ENCODE assay signal across 1 cellular context in the genomic region with DNA sequence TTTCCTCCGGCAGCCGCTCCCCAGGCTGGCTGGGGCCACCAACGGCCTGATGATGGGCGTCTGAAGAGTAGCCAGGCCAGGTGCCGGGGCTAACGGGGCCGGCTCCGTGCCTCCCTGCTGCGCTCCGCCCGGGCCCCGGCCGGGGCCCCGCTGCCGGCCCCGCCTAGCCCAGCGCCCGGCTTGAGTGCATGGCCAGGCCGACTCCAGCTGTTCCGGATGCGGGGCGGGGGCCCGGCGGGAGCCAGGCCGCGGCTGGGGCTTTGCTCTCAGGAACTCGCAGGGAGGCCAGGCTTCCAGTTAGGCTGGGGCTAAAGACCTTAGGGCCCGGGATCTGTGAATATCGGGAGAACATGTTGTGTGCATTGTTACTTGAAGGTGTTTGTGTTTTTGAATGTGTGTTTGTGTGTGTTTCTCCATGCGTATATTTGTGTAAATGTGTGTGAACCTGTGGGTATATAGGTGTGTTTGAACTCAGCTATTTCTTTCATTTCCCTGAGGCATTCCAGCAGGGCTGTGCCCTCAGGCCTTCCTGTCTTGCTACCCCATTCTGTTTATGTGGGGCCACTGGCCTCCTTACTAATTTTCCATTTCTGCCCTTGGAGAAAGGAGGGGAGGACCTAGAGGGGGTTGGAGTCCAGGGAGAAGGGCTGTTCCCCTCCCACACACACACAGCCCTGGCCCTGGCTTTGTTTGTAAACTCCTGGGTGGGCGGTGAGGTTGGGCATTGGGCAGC.
TF ChIP-seq lines count a peak whose summit lies in the region.

No MANE protein-coding gene starts in this region.

TF ChIP-seq in K562, 482 proteins besides CTCF, POLR2A, EP300 and RAD21:
- TF ChIP-seq EZH2 (IDR thresholded peaks at IDR 0.05; ENCODE audit: borderline replicate concordance, low read depth, low read length) = 0 out of 2 replicates have a peak, but pooled peaks have one; percentile 26
- TF ChIP-seq, protein P1, sequence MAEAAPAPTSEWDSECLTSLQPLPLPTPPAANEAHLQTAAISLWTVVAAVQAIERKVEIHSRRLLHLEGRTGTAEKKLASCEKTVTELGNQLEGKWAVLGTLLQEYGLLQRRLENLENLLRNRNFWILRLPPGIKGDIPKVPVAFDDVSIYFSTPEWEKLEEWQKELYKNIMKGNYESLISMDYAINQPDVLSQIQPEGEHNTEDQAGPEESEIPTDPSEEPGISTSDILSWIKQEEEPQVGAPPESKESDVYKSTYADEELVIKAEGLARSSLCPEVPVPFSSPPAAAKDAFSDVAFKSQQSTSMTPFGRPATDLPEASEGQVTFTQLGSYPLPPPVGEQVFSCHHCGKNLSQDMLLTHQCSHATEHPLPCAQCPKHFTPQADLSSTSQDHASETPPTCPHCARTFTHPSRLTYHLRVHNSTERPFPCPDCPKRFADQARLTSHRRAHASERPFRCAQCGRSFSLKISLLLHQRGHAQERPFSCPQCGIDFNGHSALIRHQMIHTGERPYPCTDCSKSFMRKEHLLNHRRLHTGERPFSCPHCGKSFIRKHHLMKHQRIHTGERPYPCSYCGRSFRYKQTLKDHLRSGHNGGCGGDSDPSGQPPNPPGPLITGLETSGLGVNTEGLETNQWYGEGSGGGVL (CRISPR knock-in tag; IDR thresholded peaks at IDR 0.05) = no peak
